Comparison of ENCODE assay signal across 1 cellular context in genomic region chr1:20480261-20481157, GRCh38.
TF ChIP-seq lines count a peak whose summit lies in the region.

No MANE protein-coding gene starts in this region.

TF ChIP-seq in HepG2, 621 proteins besides CTCF, POLR2A, EP300 and RAD21 (continued from another document and continues in another):
- TF ChIP-seq SYNCRIP (IDR thresholded peaks at IDR 0.05; ENCODE audit: insufficient read depth, low read depth, low read length) (no peak), ZNF724P (CRISPR knock-in tag; IDR thresholded peaks at IDR 0.05; ENCODE audit: borderline replicate concordance) (peak; percentile 73; the same call in 1 of the 2 replicates), MAF1 (CRISPR knock-in tag; IDR thresholded peaks at IDR 0.05; ENCODE audit: borderline replicate concordance) (no peak), ZSCAN20 (CRISPR knock-in tag; IDR thresholded peaks at IDR 0.05; ENCODE audit: borderline replicate concordance) (no peak; the same call in 1 of the 2 replicates), FOXA1 (IDR thresholded peaks at IDR 0.05) (no peak), FOXA1 (CRISPR knock-in tag; IDR thresholded peaks at IDR 0.05) (peak; percentile 75), XBP1 (CRISPR knock-in tag; IDR thresholded peaks at IDR 0.05) (0 out of 2 replicates have a peak, but pooled peaks have one; percentile 50), CBX1 (IDR thresholded peaks at IDR 0.05; ENCODE audit: low read depth) (no peak), ZNF646 (CRISPR knock-in tag; IDR thresholded peaks at IDR 0.05) (0 out of 2 replicates have a peak, but pooled peaks have one; percentile 28), DZIP1 (CRISPR knock-in tag; IDR thresholded peaks at IDR 0.05) (no peak), CCAR2 (optimal IDR thresholded peaks at IDR 0.05; ENCODE audit: low read depth, low read length) (peak; percentile 62), ZFP1 (CRISPR knock-in tag; IDR thresholded peaks at IDR 0.05) (0 out of 2 replicates have a peak, but pooled peaks have one; percentile 32), NCOA5 (CRISPR knock-in tag; IDR thresholded peaks at IDR 0.05) (no peak), PHF20 (CRISPR knock-in tag; IDR thresholded peaks at IDR 0.05) (no peak), MEIS2 (CRISPR knock-in tag; IDR thresholded peaks at IDR 0.05) (peak; percentile 67; the same call in 1 of the 2 replicates), CREM (IDR thresholded peaks at IDR 0.05) (peak; percentile 78), CREM (CRISPR knock-in tag; IDR thresholded peaks at IDR 0.05) (no peak), FOXP1 (IDR thresholded peaks at IDR 0.05) (no peak), FOXP1 (CRISPR knock-in tag; IDR thresholded peaks at IDR 0.05) (peak; percentile 80; the same call in 1 of the 2 replicates), NFATC3 (CRISPR knock-in tag; IDR thresholded peaks at IDR 0.05) (0 out of 2 replicates have a peak, but pooled peaks have one; percentile 57), FOXJ3 (CRISPR knock-in tag; IDR thresholded peaks at IDR 0.05; ENCODE audit: borderline replicate concordance) (peak; percentile 71; the same call in 1 of the 2 replicates), ZUFSP (CRISPR knock-in tag; IDR thresholded peaks at IDR 0.05; ENCODE audit: borderline replicate concordance) (no peak), ISX (CRISPR knock-in tag; conservative IDR thresholded peaks at IDR 0.05) (no peak), ZNF703 (CRISPR knock-in tag; IDR thresholded peaks at IDR 0.05; ENCODE audit: borderline replicate concordance) (0 out of 2 replicates have a peak, but pooled peaks have one; percentile 29), MYNN (CRISPR knock-in tag; IDR thresholded peaks at IDR 0.05; ENCODE audit: low read depth) (no peak), NCOA1 (CRISPR knock-in tag; IDR thresholded peaks at IDR 0.05) (no peak), CBFB (CRISPR knock-in tag; IDR thresholded peaks at IDR 0.05) (peak; percentile 81; the same call in 1 of the 2 replicates), SOX6 (IDR thresholded peaks at IDR 0.05) (no peak), SOX6 (CRISPR knock-in tag; IDR thresholded peaks at IDR 0.05) (peak; percentile 98), ZBTB3 (CRISPR knock-in tag; IDR thresholded peaks at IDR 0.05; ENCODE audit: borderline replicate concordance, low read depth) (no peak), ZZZ3 (CRISPR knock-in tag; IDR thresholded peaks at IDR 0.05; ENCODE audit: borderline replicate concordance) (no peak), ZNF12 (CRISPR knock-in tag; IDR thresholded peaks at IDR 0.05) (0 out of 2 replicates have a peak, but pooled peaks have one; percentile 66), ZNF816 (CRISPR knock-in tag; IDR thresholded peaks at IDR 0.05; ENCODE audit: borderline replicate concordance) (0 out of 2 replicates have a peak, but pooled peaks have one; percentile 66), SMAD3 (CRISPR knock-in tag; IDR thresholded peaks at IDR 0.05) (peak; percentile 61)
- TF ChIP-seq, protein P1, sequence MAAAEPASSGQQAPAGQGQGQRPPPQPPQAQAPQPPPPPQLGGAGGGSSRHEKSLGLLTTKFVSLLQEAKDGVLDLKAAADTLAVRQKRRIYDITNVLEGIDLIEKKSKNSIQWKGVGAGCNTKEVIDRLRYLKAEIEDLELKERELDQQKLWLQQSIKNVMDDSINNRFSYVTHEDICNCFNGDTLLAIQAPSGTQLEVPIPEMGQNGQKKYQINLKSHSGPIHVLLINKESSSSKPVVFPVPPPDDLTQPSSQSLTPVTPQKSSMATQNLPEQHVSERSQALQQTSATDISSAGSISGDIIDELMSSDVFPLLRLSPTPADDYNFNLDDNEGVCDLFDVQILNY (CRISPR knock-in tag; conservative IDR thresholded peaks at IDR 0.05), result no peak
- TF ChIP-seq, protein P2, sequence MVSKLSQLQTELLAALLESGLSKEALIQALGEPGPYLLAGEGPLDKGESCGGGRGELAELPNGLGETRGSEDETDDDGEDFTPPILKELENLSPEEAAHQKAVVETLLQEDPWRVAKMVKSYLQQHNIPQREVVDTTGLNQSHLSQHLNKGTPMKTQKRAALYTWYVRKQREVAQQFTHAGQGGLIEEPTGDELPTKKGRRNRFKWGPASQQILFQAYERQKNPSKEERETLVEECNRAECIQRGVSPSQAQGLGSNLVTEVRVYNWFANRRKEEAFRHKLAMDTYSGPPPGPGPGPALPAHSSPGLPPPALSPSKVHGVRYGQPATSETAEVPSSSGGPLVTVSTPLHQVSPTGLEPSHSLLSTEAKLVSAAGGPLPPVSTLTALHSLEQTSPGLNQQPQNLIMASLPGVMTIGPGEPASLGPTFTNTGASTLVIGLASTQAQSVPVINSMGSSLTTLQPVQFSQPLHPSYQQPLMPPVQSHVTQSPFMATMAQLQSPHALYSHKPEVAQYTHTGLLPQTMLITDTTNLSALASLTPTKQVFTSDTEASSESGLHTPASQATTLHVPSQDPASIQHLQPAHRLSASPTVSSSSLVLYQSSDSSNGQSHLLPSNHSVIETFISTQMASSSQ (IDR thresholded peaks at IDR 0.05; ENCODE audit: low read depth), result peak; percentile 99
- TF ChIP-seq, protein P2 (CRISPR knock-in tag; IDR thresholded peaks at IDR 0.05; ENCODE audit: borderline replicate concordance), result peak; percentile 99
- TF ChIP-seq, protein P3, sequence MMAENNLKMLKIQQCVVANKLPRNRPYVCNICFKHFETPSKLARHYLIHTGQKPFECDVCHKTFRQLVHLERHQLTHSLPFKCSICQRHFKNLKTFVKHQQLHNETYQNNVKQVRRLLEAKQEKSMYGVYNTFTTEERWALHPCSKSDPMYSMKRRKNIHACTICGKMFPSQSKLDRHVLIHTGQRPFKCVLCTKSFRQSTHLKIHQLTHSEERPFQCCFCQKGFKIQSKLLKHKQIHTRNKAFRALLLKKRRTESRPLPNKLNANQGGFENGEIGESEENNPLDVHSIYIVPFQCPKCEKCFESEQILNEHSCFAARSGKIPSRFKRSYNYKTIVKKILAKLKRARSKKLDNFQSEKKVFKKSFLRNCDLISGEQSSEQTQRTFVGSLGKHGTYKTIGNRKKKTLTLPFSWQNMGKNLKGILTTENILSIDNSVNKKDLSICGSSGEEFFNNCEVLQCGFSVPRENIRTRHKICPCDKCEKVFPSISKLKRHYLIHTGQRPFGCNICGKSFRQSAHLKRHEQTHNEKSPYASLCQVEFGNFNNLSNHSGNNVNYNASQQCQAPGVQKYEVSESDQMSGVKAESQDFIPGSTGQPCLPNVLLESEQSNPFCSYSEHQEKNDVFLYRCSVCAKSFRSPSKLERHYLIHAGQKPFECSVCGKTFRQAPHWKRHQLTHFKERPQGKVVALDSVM (CRISPR knock-in tag; IDR thresholded peaks at IDR 0.05), result peak; percentile 86
